25 cellular contexts compared by ENCODE assay signal in the genomic region with DNA sequence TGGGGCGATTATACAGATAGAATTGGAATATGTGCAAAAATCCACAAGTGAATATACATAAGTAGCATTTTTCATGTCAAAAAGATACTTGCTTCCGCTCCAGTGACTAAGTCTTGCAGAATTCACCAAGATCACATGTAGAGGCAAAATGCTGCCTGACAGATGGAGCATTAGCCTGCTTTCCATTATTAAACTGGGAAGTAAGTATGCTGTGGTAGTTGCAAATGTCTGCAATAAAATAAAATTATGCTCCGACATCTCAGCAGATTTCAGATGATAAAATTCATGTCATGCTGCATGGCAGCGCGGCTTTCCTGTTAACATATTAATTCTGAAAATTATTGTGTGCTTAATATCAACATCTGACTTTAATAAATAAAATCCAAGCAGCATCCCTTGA.
A peak's percentile ranks its signal among the peaks of the same experiment; 100 is the strongest.
DNase-seq lines count a peak whose midpoint lies in the region; ATAC-seq and TF ChIP-seq lines count a peak whose summit lies in the region.
"Had no signal": no experiment of that assay in that cellular context is flagged by ENCODE, and none has a peak within 500 bp of the region (broad histone marks: within the 10 kb centered on the region; RNA-seq: fewer than 3 reads in every experiment).

No MANE protein-coding gene starts in this region.

- H3K9ac ChIP-seq in SK-N-MC (ENCODE audit: insufficient read length) (no peak overlapping the region), neural cell (ENCODE audit: low read length) (no peak overlapping the region)
- H3K9ac ChIP-seq: KMS-11 had no signal

- H3K4me2 ChIP-seq in neural cell (ENCODE audit: low read length), result no peak overlapping the region
- H3K4me2 ChIP-seq: A549, KMS-11 had no signal

- peak; percentile 66 for TF ChIP-seq EP300 in neural cell (conservative IDR thresholded peaks at IDR 0.05; ENCODE audit: poor library complexity, severe bottlenecking)

- no peaks in the 10 kb centered on the region for H4K20me1 ChIP-seq in neural cell (ENCODE audit: insufficient read depth)

- H3K27ac ChIP-seq in SK-N-MC (no peak overlapping the region), neural cell (ENCODE audit: low read length) (peak overlapping the region; percentile 59), thyroid gland (no peak overlapping the region)
- H3K27ac ChIP-seq: A549, HL-60, KMS-11, SJCRH30 had no signal

- H3K9me3 ChIP-seq in SK-N-MC (ENCODE audit: low read depth, low read length) (no peaks in the 10 kb centered on the region), neural cell (ENCODE audit: low read length) (no peaks in the 10 kb centered on the region), thyroid gland (no peaks in the 10 kb centered on the region)
- H3K9me3 ChIP-seq: A549, BE2C, SJCRH30 had no signal

- H3K4me1 ChIP-seq in thyroid gland, result no peaks in the 10 kb centered on the region
- H3K4me1 ChIP-seq: A549, BE2C, SJCRH30 had no signal

- no peak for ATAC-seq in GM18858 (IDR thresholded peaks at IDR 0.05; ENCODE audit: unreplicated experiment)
- ATAC-seq in HG02852 (IDR thresholded peaks at IDR 0.05; ENCODE audit: unreplicated experiment), result no peak
- ATAC-seq: A549, PC-3 had no signal

- TF ChIP-seq RAD21 in neural cell (conservative IDR thresholded peaks at IDR 0.05), result no peak

- no peak overlapping the region for H2AFZ ChIP-seq in neural cell (ENCODE audit: low read depth, low read length)

- H3K79me2 ChIP-seq in neural cell (replicated peaks; ENCODE audit: insufficient read depth, low read length), result no peaks in the 10 kb centered on the region

- no peak for TF ChIP-seq POLR2A in thyroid gland (IDR thresholded peaks at IDR 0.05)

- 76 to 85% methylated on average over 5 of the region's 5 CpGs for WGBS in thyroid gland, 2 donors

- H3K9me2 ChIP-seq in neural cell (ENCODE audit: insufficient read depth, low read length), result no peaks in the 10 kb centered on the region

- DNase-seq in EH (ENCODE audit: low read depth) (peak; percentile 3), SK-N-MC (ENCODE audit: low read depth, low spot score) (peak; percentile 8), cerebellum (ENCODE audit: low spot score) (peak; percentile 13), thyroid gland (no peak), COR-L47 (lab: John Stamatoyannopoulos, UW) (no peak)
- DNase-seq: BE2C; Calu3; CD8-positive, alpha-beta memory T cell; DMS53; H7; MM.1S; NCI-H2029; NCI-H446 treated with DMSO at 0.1 percent for 48 hours; NCI-H526; NCI-H82; NK-92 treated with Interleukin-12 subunit alpha and Interleukin-12 subunit beta, amount 100 ng/mL, for 24 hours; PC-3; SJCRH30; T-helper 1 cell had no signal

- no peaks in the 10 kb centered on the region for H3K27me3 ChIP-seq in neural cell (ENCODE audit: insufficient read depth, low read depth, low read length)
- no peaks in the 10 kb centered on the region for H3K27me3 ChIP-seq in thyroid gland
- H3K27me3 ChIP-seq: BE2C, SJCRH30 had no signal

- intact Hi-C loops in thyroid gland (cut with DNase I), result no loop called here

- H3K4me3 ChIP-seq in SK-N-MC (no peak overlapping the region), neural cell (ENCODE audit: low read length) (no peak overlapping the region), thyroid gland (replicated peaks in 1 of 3) (no peak overlapping the region)
- H3K4me3 ChIP-seq: A549, SJCRH30 had no signal

- TF ChIP-seq CTCF in neural cell (IDR thresholded peaks at IDR 0.05; ENCODE audit: poor library complexity, severe bottlenecking) (no peak), thyroid gland (IDR thresholded peaks at IDR 0.05) (no peak)

- peaks cover 3% of the 10 kb centered on the region for H3F3A ChIP-seq in neural cell (ENCODE audit: insufficient read depth, low read length, poor library complexity, severe bottlenecking)

- H3K36me3 ChIP-seq in SK-N-MC (ENCODE audit: insufficient read depth, low read length) (no peaks in the 10 kb centered on the region), neural cell (ENCODE audit: insufficient read depth, low read length) (no peaks in the 10 kb centered on the region), thyroid gland (no peaks in the 10 kb centered on the region)
- H3K36me3 ChIP-seq: BE2C, SJCRH30 had no signal

TF ChIP-seq in neural cell, 6 proteins besides CTCF, POLR2A, EP300 and RAD21:
- TF ChIP-seq, protein P1, sequence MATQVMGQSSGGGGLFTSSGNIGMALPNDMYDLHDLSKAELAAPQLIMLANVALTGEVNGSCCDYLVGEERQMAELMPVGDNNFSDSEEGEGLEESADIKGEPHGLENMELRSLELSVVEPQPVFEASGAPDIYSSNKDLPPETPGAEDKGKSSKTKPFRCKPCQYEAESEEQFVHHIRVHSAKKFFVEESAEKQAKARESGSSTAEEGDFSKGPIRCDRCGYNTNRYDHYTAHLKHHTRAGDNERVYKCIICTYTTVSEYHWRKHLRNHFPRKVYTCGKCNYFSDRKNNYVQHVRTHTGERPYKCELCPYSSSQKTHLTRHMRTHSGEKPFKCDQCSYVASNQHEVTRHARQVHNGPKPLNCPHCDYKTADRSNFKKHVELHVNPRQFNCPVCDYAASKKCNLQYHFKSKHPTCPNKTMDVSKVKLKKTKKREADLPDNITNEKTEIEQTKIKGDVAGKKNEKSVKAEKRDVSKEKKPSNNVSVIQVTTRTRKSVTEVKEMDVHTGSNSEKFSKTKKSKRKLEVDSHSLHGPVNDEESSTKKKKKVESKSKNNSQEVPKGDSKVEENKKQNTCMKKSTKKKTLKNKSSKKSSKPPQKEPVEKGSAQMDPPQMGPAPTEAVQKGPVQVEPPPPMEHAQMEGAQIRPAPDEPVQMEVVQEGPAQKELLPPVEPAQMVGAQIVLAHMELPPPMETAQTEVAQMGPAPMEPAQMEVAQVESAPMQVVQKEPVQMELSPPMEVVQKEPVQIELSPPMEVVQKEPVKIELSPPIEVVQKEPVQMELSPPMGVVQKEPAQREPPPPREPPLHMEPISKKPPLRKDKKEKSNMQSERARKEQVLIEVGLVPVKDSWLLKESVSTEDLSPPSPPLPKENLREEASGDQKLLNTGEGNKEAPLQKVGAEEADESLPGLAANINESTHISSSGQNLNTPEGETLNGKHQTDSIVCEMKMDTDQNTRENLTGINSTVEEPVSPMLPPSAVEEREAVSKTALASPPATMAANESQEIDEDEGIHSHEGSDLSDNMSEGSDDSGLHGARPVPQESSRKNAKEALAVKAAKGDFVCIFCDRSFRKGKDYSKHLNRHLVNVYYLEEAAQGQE (IDR thresholded peaks at IDR 0.05; ENCODE audit: borderline replicate concordance), result peak; percentile 35
- TF ChIP-seq EZH2 (IDR thresholded peaks at IDR 0.05; ENCODE audit: borderline replicate concordance, insufficient read depth, low read length, poor library complexity, severe bottlenecking) (no peak), SMC3 (conservative IDR thresholded peaks at IDR 0.05; ENCODE audit: poor library complexity) (no peak), TAF1 (IDR thresholded peaks at IDR 0.05; ENCODE audit: low read depth) (no peak), MXI1 (conservative IDR thresholded peaks at IDR 0.05; ENCODE audit: poor library complexity, severe bottlenecking) (no peak), POLR2AphosphoS5 (IDR thresholded peaks at IDR 0.05) (peak; percentile 58)
TF ChIP-seq in neural cell: peak in this region for 2.

Comparison
In these comparisons a context has a peak if more than half of its experiments do, and no peak if none do; other contexts are left out.
1. DNase-seq: peak in EH (single experiment), SK-N-MC (single experiment) and cerebellum (single experiment); none in thyroid gland (0 of 2) and COR-L47 (single experiment).